8 cellular contexts compared by ENCODE assay signal in the genomic region with DNA sequence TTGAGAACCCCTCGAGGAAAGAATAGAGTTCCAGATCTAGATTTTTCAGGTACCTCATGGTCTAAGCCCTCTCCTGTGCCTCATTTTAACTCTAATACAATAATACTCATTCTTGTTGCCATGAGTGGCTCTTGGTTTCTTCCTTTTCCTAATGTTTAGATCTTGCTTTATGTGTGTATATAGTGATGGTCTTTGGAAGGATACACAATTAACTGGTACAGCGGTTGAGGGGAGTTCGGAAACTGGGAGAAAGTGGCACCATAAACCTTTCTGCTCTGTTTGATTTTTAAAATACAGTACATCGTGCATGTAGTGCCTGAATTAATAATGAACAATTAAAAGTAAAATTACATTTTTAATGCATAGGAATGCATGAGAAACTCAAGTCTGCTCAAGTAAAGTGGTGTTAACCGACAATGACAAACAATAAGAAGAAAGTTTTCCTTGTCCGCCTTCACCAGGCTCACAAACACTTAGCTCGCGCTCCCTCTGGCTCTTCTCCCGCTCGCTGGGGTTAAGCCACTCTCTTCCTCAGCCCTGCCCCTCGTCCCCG. TPM values are rescaled to one million over a fixed set of nuclear protein-coding genes. Genes with fewer than 3 reads are reported as not detected.
DNase-seq lines count a peak whose midpoint lies in the region; ATAC-seq and TF ChIP-seq lines count a peak whose summit lies in the region.

No MANE protein-coding gene starts in this region.

- H2AFZ ChIP-seq in parathyroid adenoma: peak overlapping the region; percentile 89

- H3K36me3 ChIP-seq in HUES6 (ENCODE audit: control insufficient read depth, insufficient read depth, low read length) (peaks cover 12% of the 10 kb centered on the region), parathyroid adenoma (ENCODE audit: control insufficient read depth, insufficient read depth, low read length) (no peaks in the 10 kb centered on the region)

- H3K9me3 ChIP-seq in HUES6 (ENCODE audit: control insufficient read depth, insufficient read depth, low read depth, low read length) (peaks cover 6% of the 10 kb centered on the region; the same call in 1 of the 2 replicates), parathyroid adenoma (ENCODE audit: control insufficient read depth, low read length) (no peaks in the 10 kb centered on the region)

- no peak for DNase-seq in coronary artery (ENCODE audit: low spot score)
- DNase-seq in GM19240 (ENCODE audit: insufficient read length, low spot score): no peak
- no peak for DNase-seq in T-helper 9 cell
- DNase-seq in NCI-H82 treated with DMSO at 0.1 percent for 48 hours (lab: John Stamatoyannopoulos, UW; ENCODE audit: unreplicated experiment): no peak
- DNase-seq in left ventricle myocardium superior: no peak

- H3K4me1 ChIP-seq in HUES6 (ENCODE audit: control insufficient read depth, insufficient read depth, low read length) (peaks cover 17% of the 10 kb centered on the region), parathyroid adenoma (peaks cover 13% of the 10 kb centered on the region)

- intact Hi-C loops in left ventricle myocardium superior (cut with micrococcal nuclease): no loop called here

- TF ChIP-seq CTCF in coronary artery (IDR thresholded peaks at IDR 0.05) (no peak), parathyroid adenoma (IDR thresholded peaks at IDR 0.05) (no peak)

- peak; percentile 4 for ATAC-seq in GM18868 (IDR thresholded peaks at IDR 0.05; ENCODE audit: unreplicated experiment)
- ATAC-seq in left ventricle myocardium superior: no peak

- no peak overlapping the region for H3K9ac ChIP-seq in HUES6 (ENCODE audit: low read length)
- H3K9ac ChIP-seq in parathyroid adenoma: peak overlapping the region; percentile 90

- peaks cover 14% of the 10 kb centered on the region for H3K79me2 ChIP-seq in parathyroid adenoma

- H3K4me3 ChIP-seq in HUES6 (ENCODE audit: low read depth, low read length) (peak overlapping the region; percentile 81), coronary artery (peak overlapping the region; percentile 83), parathyroid adenoma (ENCODE audit: low read depth, low read length) (peak overlapping the region; percentile 34)

- peak overlapping the region; percentile 52 for H3K4me2 ChIP-seq in parathyroid adenoma (ENCODE audit: low read length)

- H3K27ac ChIP-seq in HUES6 (ENCODE audit: low read depth, low read length) (0 out of 2 replicates have a peak overlapping the region, but pooled peaks have one; percentile 86), coronary artery (peak overlapping the region; percentile 20 to 96), parathyroid adenoma (peak overlapping the region; percentile 94)

- H3K27me3 ChIP-seq in HUES6 (ENCODE audit: control insufficient read depth, insufficient read depth, low read length) (no peaks in the 10 kb centered on the region), parathyroid adenoma (ENCODE audit: control insufficient read depth, insufficient read depth, low read length) (no peaks in the 10 kb centered on the region)

RNA-seq across cellular contexts. Expression of a gene that starts 0.4 kb away (rescaled TPM):
- 88.4 TPM for total RNA-seq in left ventricle myocardium superior

RNA-seq across cellular contexts. Expression of a gene that starts 21.1 kb away (rescaled TPM):
- total RNA-seq in left ventricle myocardium superior: 60.9 TPM

RNA-seq across cellular contexts. Expression of a gene that starts 37.9 kb away (rescaled TPM):
- total RNA-seq in left ventricle myocardium superior: not detected
